27 cellular contexts compared by ENCODE assay signal in genomic region chr3:72331076-72331475, GRCh38.
"Had no signal": no experiment of that assay in that cellular context is flagged by ENCODE, and none has a peak within 500 bp of the region (broad histone marks: within the 10 kb centered on the region; RNA-seq: fewer than 3 reads in every experiment).

No MANE protein-coding gene starts in this region.

- H3K4me1 ChIP-seq: breast epithelium, colonic mucosa had no signal

- H3K4me3 ChIP-seq: breast epithelium, colonic mucosa, MG63, SK-N-MC had no signal

- H3K4me1 Mint-ChIP-seq: activated CD4-positive, alpha-beta memory T cell treated with anti-CD3 and anti-CD28 coated beads, Interleukin-2, amount 10 ng/mL, durations not matched to agents 7 days and 5 days; activated CD4-positive, alpha-beta T cell treated with anti-CD3 and anti-CD28 coated beads for 36 hours; activated naive CD4-positive, alpha-beta T cell treated with anti-CD3 and anti-CD28 coated beads, Interleukin-2, amount 10 ng/mL, durations not matched to agents 7 days and 5 days; activated naive CD8-positive, alpha-beta T cell treated with anti-CD3 and anti-CD28 coated beads for 36 hours; activated T-helper 17 cell treated with anti-CD3 and anti-CD28 coated beads, Interleukin-2, amount 50 U/mL, for 72 hours; T-cell had no signal

- H3K27me3 Mint-ChIP-seq: activated naive CD8-positive, alpha-beta T cell treated with anti-CD3 and anti-CD28 coated beads for 36 hours had no signal

- H3K9me3 Mint-ChIP-seq: activated naive CD8-positive, alpha-beta T cell treated with anti-CD3 and anti-CD28 coated beads for 36 hours had no signal

- H3K36me3 Mint-ChIP-seq: activated naive CD4-positive, alpha-beta T cell treated with anti-CD3 and anti-CD28 coated beads, Interleukin-2, amount 10 ng/mL, durations not matched to agents 7 days and 5 days; activated naive CD8-positive, alpha-beta T cell treated with anti-CD3 and anti-CD28 coated beads for 36 hours; T-cell had no signal

- DNase-seq: activated CD4-positive, alpha-beta memory T cell treated with anti-CD3 and anti-CD28 coated beads, Interleukin-2, amount 10 ng/mL, durations not matched to agents 7 days and 5 days; activated CD4-positive, alpha-beta T cell treated with anti-CD3 and anti-CD28 coated beads for 36 hours; activated CD4-positive, alpha-beta T cell treated with anti-CD3 and anti-CD28 coated beads, Interleukin-2, amount 50 U/mL, for 1 hour; activated gamma-delta T cell treated with Interleukin-2 at 50 U/mL for 16 hours; activated naive CD4-positive, alpha-beta T cell treated with anti-CD3 and anti-CD28 coated beads, Interleukin-2, amount 10 ng/mL, durations not matched to agents 7 days and 5 days; activated naive CD8-positive, alpha-beta T cell treated with anti-CD3 and anti-CD28 coated beads for 36 hours; activated T-cell treated with anti-CD3 and anti-CD28 coated beads for 4 hours; activated T-cell treated with anti-CD3 and anti-CD28 coated beads, Interleukin-2, amount 50 U/mL, for 48 hours; caudate nucleus; colonic mucosa; KBM-7; MG63; NCI-H146; NCI-H187 treated with DMSO at 0.1 percent for 48 hours; NCI-H446; NK-92 treated with Interleukin-12 subunit alpha and Interleukin-12 subunit beta, amount 100 ng/mL, for 24 hours; OCI-M1; RPMI8226; T-cell; T-helper 2 cell; T1000; WERI-Rb-1 had no signal

- H3K9me3 ChIP-seq: breast epithelium, colonic mucosa, MG63 had no signal

- H3K36me3 ChIP-seq: breast epithelium, colonic mucosa, MG63, WERI-Rb-1 had no signal

- ATAC-seq: activated CD4-positive, alpha-beta T cell treated with anti-CD3 and anti-CD28 coated beads for 36 hours; activated T-helper 17 cell treated with anti-CD3 and anti-CD28 coated beads, Interleukin-2, amount 50 U/mL, for 72 hours; Panc1; Right ventricle myocardium inferior; T-cell had no signal

- H3K27ac Mint-ChIP-seq: activated CD4-positive, alpha-beta memory T cell treated with anti-CD3 and anti-CD28 coated beads, Interleukin-2, amount 10 ng/mL, durations not matched to agents 7 days and 5 days; activated CD4-positive, alpha-beta T cell treated with anti-CD3 and anti-CD28 coated beads for 36 hours; activated naive CD4-positive, alpha-beta T cell treated with anti-CD3 and anti-CD28 coated beads, Interleukin-2, amount 10 ng/mL, durations not matched to agents 7 days and 5 days; activated naive CD8-positive, alpha-beta T cell treated with anti-CD3 and anti-CD28 coated beads for 36 hours; activated T-helper 17 cell treated with anti-CD3 and anti-CD28 coated beads, Interleukin-2, amount 50 U/mL, for 72 hours; T-cell had no signal

- H3K27ac ChIP-seq: breast epithelium, colonic mucosa, SK-N-MC, WERI-Rb-1 had no signal

- H3K4me3 Mint-ChIP-seq: activated CD4-positive, alpha-beta memory T cell treated with anti-CD3 and anti-CD28 coated beads, Interleukin-2, amount 10 ng/mL, durations not matched to agents 7 days and 5 days; activated CD4-positive, alpha-beta T cell treated with anti-CD3 and anti-CD28 coated beads for 36 hours; activated naive CD4-positive, alpha-beta T cell treated with anti-CD3 and anti-CD28 coated beads, Interleukin-2, amount 10 ng/mL, durations not matched to agents 7 days and 5 days; activated naive CD8-positive, alpha-beta T cell treated with anti-CD3 and anti-CD28 coated beads for 36 hours; activated T-helper 17 cell treated with anti-CD3 and anti-CD28 coated beads, Interleukin-2, amount 50 U/mL, for 72 hours; T-cell had no signal

- H3K27me3 ChIP-seq: breast epithelium, colonic mucosa, MG63 had no signal
